In the genomic region with DNA sequence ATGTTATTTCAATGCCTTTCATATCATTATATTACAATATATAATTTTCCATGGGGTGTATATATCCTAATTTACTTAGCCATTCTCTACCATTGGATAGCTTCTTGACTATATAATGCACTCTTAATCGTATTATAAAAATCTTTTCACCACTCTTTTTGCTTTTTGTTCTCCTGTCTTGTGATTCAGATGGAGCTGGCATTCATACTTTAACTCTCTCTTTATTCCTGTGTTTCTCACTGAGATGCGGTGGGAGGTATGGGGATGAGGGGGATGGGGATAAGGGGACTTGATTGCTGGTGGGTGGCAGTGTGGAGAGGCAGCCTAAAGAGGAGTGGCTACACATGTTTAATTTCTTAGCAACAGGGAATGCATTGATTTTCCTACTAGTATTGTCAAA, we compare ENCODE assay signal across 8 cellular contexts.
"Had no signal": no experiment of that assay in that cellular context is flagged by ENCODE, and none has a peak within 500 bp of the region (broad histone marks: within the 10 kb centered on the region; RNA-seq: fewer than 3 reads in every experiment).

No MANE protein-coding gene starts in this region.

- DNase-seq: IMR-90, KBM-7, KG1 had no signal

- H3K4me3 ChIP-seq: K562 had no signal

- H3K27ac Mint-ChIP-seq: IgD-negative memory B cell had no signal

- H3K4me3 Mint-ChIP-seq: IgD-negative memory B cell had no signal

- H3K4me2 ChIP-seq: KMS-11 had no signal

- H3K27me3 Mint-ChIP-seq: IgD-negative memory B cell had no signal

- ATAC-seq: HepG2, K562 had no signal

- H3K27ac ChIP-seq: HL-60, KMS-11 had no signal

- H3K36me3 Mint-ChIP-seq: IgD-negative memory B cell had no signal

- H3K9ac ChIP-seq: KMS-11 had no signal

- H3K4me1 Mint-ChIP-seq: IgD-negative memory B cell had no signal
